ENCODE assay signal across 11 cellular contexts in the genomic region with DNA sequence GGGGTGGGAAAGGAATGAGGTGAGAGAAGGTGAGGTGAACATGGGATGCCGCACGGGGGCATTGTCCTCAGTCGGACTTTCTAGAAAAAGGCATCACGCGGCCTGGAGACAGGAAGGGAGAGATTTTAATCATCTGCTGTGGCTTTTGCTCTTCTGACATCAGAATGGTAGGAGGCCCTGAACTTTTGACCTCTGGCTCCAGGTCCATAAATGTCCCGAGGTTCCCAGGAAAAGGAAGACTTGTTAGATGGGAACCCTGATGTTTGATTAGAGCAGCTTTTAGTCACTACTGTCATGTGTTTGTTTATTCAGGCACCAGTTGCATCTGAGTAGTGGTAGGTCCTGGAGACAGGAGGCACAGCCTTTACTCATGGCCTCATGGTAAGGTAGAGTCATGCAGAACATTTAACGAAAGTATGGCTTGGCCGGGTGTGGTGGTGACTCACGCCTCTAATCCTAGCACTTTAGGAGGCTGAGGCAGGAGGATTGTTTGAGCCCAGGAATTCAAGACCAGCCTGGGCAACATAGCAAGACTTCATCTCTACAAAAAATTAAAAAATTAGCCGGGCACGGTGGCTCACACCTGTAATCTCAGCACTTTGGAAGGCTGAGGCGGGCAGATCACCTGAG.
DNase-seq lines count a peak whose midpoint lies in the region; ATAC-seq and TF ChIP-seq lines count a peak whose summit lies in the region.
"Had no signal": no experiment of that assay in that cellular context is flagged by ENCODE, and none has a peak within 500 bp of the region (broad histone marks: within the 10 kb centered on the region; RNA-seq: fewer than 3 reads in every experiment).

No MANE protein-coding gene starts in this region.

- H3K9me3 Mint-ChIP-seq in natural killer cell treated with Interleukin-12 subunit alpha and Interleukin-12 subunit beta and Interleukin-15 and Interleukin-18, amount 100 ng/mL, for 72 hours: no peaks in the 10 kb centered on the region
- no peaks in the 10 kb centered on the region for H3K9me3 Mint-ChIP-seq in natural killer cell
- peaks cover 0 to 5% of the 10 kb centered on the region in 2 donors for H3K9me3 Mint-ChIP-seq in stimulated activated naive CD8-positive, alpha-beta T cell treated with anti-CD3 and anti-CD28 coated beads, Interleukin-15, amount 100 ng/mL, for 72 hours

- H3K36me3 Mint-ChIP-seq in natural killer cell treated with Interleukin-12 subunit alpha and Interleukin-12 subunit beta and Interleukin-15 and Interleukin-18, amount 100 ng/mL, for 72 hours: peaks cover 20% of the 10 kb centered on the region
- H3K36me3 Mint-ChIP-seq in natural killer cell: no peaks in the 10 kb centered on the region

- peak overlapping the region; percentile 92 to 93 for H3K27ac Mint-ChIP-seq in natural killer cell treated with Interleukin-12 subunit alpha and Interleukin-12 subunit beta and Interleukin-15 and Interleukin-18, amount 100 ng/mL, for 72 hours
- no peak overlapping the region for H3K27ac Mint-ChIP-seq in natural killer cell
- H3K27ac Mint-ChIP-seq in stimulated activated naive CD8-positive, alpha-beta T cell treated with anti-CD3 and anti-CD28 coated beads, Interleukin-15, amount 100 ng/mL, for 72 hours: peak overlapping the region; percentile 76 to 90

- H3K4me3 ChIP-seq in choroid plexus epithelial cell (ENCODE audit: low read depth, low read length): no peak overlapping the region
- H3K4me3 ChIP-seq: HAP-1 had no signal

- peaks cover 0 to 29% of the 10 kb centered on the region in 2 donors for H3K27me3 Mint-ChIP-seq in natural killer cell treated with Interleukin-12 subunit alpha and Interleukin-12 subunit beta and Interleukin-15 and Interleukin-18, amount 100 ng/mL, for 72 hours
- H3K27me3 Mint-ChIP-seq in natural killer cell (ENCODE audit: low read depth in 2 of 2): peaks cover 49 to 80% of the 10 kb centered on the region in 2 donors
- H3K27me3 Mint-ChIP-seq in stimulated activated naive CD8-positive, alpha-beta T cell treated with anti-CD3 and anti-CD28 coated beads, Interleukin-15, amount 100 ng/mL, for 72 hours: no peaks in the 10 kb centered on the region

- intact Hi-C loops in natural killer cell (cut with micrococcal nuclease) (no loop called here), left ventricle myocardium superior (cut with micrococcal nuclease) (no loop called here)

- H3K4me3 Mint-ChIP-seq in natural killer cell treated with Interleukin-12 subunit alpha and Interleukin-12 subunit beta and Interleukin-15 and Interleukin-18, amount 100 ng/mL, for 72 hours: peak overlapping the region; percentile 49
- no peak overlapping the region for H3K4me3 Mint-ChIP-seq in natural killer cell
- H3K4me3 Mint-ChIP-seq in stimulated activated naive CD8-positive, alpha-beta T cell treated with anti-CD3 and anti-CD28 coated beads, Interleukin-15, amount 100 ng/mL, for 72 hours: peak overlapping the region; percentile 2 to 7

- ATAC-seq in natural killer cell treated with Interleukin-12 subunit alpha and Interleukin-12 subunit beta and Interleukin-15 and Interleukin-18, amount 100 ng/mL, for 72 hours: peak in 1 of 2 donors; percentile 38
- ATAC-seq in natural killer cell: no peak
- ATAC-seq in stimulated activated naive CD8-positive, alpha-beta T cell treated with anti-CD3 and anti-CD28 coated beads, Interleukin-15, amount 100 ng/mL, for 72 hours: no peak
- ATAC-seq in left ventricle myocardium superior: no peak
- ATAC-seq in HG02759 (IDR thresholded peaks at IDR 0.05; ENCODE audit: unreplicated experiment): no peak

- TF ChIP-seq CTCF in natural killer cell (IDR thresholded peaks at IDR 0.05) (no peak), choroid plexus epithelial cell (conservative IDR thresholded peaks at IDR 0.05; ENCODE audit: low read depth, low read length) (peak; percentile 27)

- DNase-seq in natural killer cell treated with Interleukin-12 subunit alpha and Interleukin-12 subunit beta and Interleukin-15 and Interleukin-18, amount 100 ng/mL, for 72 hours (ENCODE audit: low spot score): no peak
- DNase-seq in natural killer cell (no peak), OCI-M1 (lab: John Stamatoyannopoulos, UW) (peak; percentile 68), choroid plexus epithelial cell (ENCODE audit: low read depth) (peak; percentile 56), left ventricle myocardium superior (no peak), germinal center (ENCODE audit: low spot score) (no peak)
- DNase-seq in stimulated activated naive CD8-positive, alpha-beta T cell treated with anti-CD3 and anti-CD28 coated beads, Interleukin-15, amount 100 ng/mL, for 72 hours: peak in 1 of 2 donors; percentile 29
- DNase-seq: COR-L47, NCI-H1417 treated with DMSO at 0.1 percent for 48 hours had no signal

- peaks cover 80 to 83% of the 10 kb centered on the region in 2 donors for H3K4me1 Mint-ChIP-seq in natural killer cell treated with Interleukin-12 subunit alpha and Interleukin-12 subunit beta and Interleukin-15 and Interleukin-18, amount 100 ng/mL, for 72 hours (ENCODE audit: low read depth in 2 of 2)
- peaks cover 49 to 50% of the 10 kb centered on the region in 2 donors for H3K4me1 Mint-ChIP-seq in natural killer cell
- peaks cover 88% of the 10 kb centered on the region for H3K4me1 Mint-ChIP-seq in stimulated activated naive CD8-positive, alpha-beta T cell treated with anti-CD3 and anti-CD28 coated beads, Interleukin-15, amount 100 ng/mL, for 72 hours

Comparison
In these comparisons a context has a peak if more than half of its experiments do, and no peak if none do; other contexts are left out.
1. H3K27ac Mint-ChIP-seq: peak in natural killer cell treated with Interleukin-12 subunit alpha and Interleukin-12 subunit beta and Interleukin-15 and Interleukin-18, amount 100 ng/mL, for 72 hours (2 of 2) and stimulated activated naive CD8-positive, alpha-beta T cell treated with anti-CD3 and anti-CD28 coated beads, Interleukin-15, amount 100 ng/mL, for 72 hours (2 of 2); none in natural killer cell (0 of 2).
2. DNase-seq: peak in OCI-M1 (single experiment) and choroid plexus epithelial cell (single experiment); none in natural killer cell treated with Interleukin-12 subunit alpha and Interleukin-12 subunit beta and Interleukin-15 and Interleukin-18, amount 100 ng/mL, for 72 hours (single experiment), natural killer cell (single experiment), left ventricle myocardium superior (single experiment) and germinal center (single experiment).